In the genomic region with DNA sequence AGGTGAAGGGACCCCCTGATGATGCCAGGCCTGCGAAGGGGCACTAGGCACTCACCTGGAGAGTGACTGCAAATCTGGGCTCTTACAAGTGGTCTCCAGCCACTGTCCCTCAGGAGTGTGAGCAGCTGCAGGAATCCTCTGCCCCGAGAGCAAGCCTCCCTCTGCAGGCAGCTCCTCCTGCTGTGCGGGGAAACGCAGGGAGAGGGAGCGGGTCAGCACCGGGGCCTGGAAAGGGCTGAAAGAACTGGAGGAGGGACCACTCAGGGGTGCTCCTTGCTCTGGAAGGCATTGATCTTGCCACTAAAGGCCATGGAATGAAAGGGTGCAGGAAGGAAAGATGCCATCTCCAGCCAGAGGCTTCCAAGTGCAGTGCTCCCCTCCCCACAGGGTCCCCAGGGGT, we compare ENCODE assay signal across 16 cellular contexts.
DNase-seq lines count a peak whose midpoint lies in the region; ATAC-seq, FAIRE-seq and TF ChIP-seq lines count a peak whose summit lies in the region.
"Had no signal": no experiment of that assay in that cellular context is flagged by ENCODE, and none has a peak within 500 bp of the region (broad histone marks: within the 10 kb centered on the region; RNA-seq: fewer than 3 reads in every experiment).

No MANE protein-coding gene starts in this region.

- H3K36me3 ChIP-seq in Karpas-422 (ENCODE audit: insufficient read depth, low read length): no peaks in the 10 kb centered on the region
- H3K36me3 ChIP-seq in kidney (ENCODE audit: control insufficient read depth in 1 of 2, insufficient read depth in 2 of 2, low read length in 2 of 2): no peaks in the 10 kb centered on the region

- ATAC-seq in HG02973 (IDR thresholded peaks at IDR 0.05; ENCODE audit: unreplicated experiment): no peak
- ATAC-seq: CD8-positive, alpha-beta T cell; HCT116 had no signal

- DNase-seq in Karpas-422 (peak; percentile 23), kidney (peak; percentile 27), posterior vena cava (ENCODE audit: low spot score) (peak; percentile 49), NK-92 (lab: John Stamatoyannopoulos, UW; ENCODE audit: unreplicated experiment) (no peak), islet precursor cell (no peak)
- DNase-seq: Caco-2; CD4-positive, CD25-positive, alpha-beta regulatory T cell; CD8-positive, alpha-beta T cell; DMS153; DND-41; H9 had no signal

- no peak overlapping the region for H3K4me2 ChIP-seq in Karpas-422 (ENCODE audit: low read depth, low read length, poor library complexity, severe bottlenecking)

- H3K27ac ChIP-seq in Karpas-422 (ENCODE audit: low read length) (no peak overlapping the region), kidney (ENCODE audit: low read depth in 2 of 2, low read length in 2 of 2) (no peak overlapping the region)
- H3K27ac ChIP-seq: C4-2B had no signal

- H3K9me3 ChIP-seq in Karpas-422 (ENCODE audit: low read length) (no peaks in the 10 kb centered on the region; the same call in 1 of the 2 replicates), kidney (ENCODE audit: control insufficient read depth in 1 of 2, low read length in 2 of 2) (no peaks in the 10 kb centered on the region)

- H2AFZ ChIP-seq in Karpas-422 (ENCODE audit: low read length): no peak overlapping the region

- TF ChIP-seq CTCF in kidney (IDR thresholded peaks at IDR 0.05; ENCODE audit: borderline replicate concordance, extremely low read depth, insufficient read depth): no peak

- FAIRE-seq in kidney (lab: Jason Lieb, UNC): no peak
- FAIRE-seq: G401.6, GM12892 had no signal

- H4K20me1 ChIP-seq in Karpas-422 (ENCODE audit: insufficient read depth, low read depth, low read length): no peaks in the 10 kb centered on the region

- H3K9ac ChIP-seq in Karpas-422 (ENCODE audit: low read length) (no peak overlapping the region), kidney (ENCODE audit: low read length in 2 of 2) (no peak overlapping the region)

- H3K9me2 ChIP-seq in Karpas-422 (replicated peaks; ENCODE audit: insufficient read depth, low read length): no peaks in the 10 kb centered on the region

- H3K27me3 ChIP-seq in Karpas-422 (ENCODE audit: low read length): no peaks in the 10 kb centered on the region

- no peaks in the 10 kb centered on the region for H3K4me1 ChIP-seq in Karpas-422 (ENCODE audit: low read length)
- H3K4me1 ChIP-seq in kidney (ENCODE audit: control insufficient read depth in 1 of 2, insufficient read depth in 1 of 2, low read depth in 1 of 2, low read length in 2 of 2): no peaks in the 10 kb centered on the region
- H3K4me1 ChIP-seq: Caco-2 had no signal

- intact Hi-C loops in kidney (cut with DNase I) (no loop called here), posterior vena cava (cut with DNase I) (no loop called here)

- H3K4me3 ChIP-seq in Karpas-422 (ENCODE audit: low read length): no peak overlapping the region
- no peak overlapping the region for H3K4me3 ChIP-seq in kidney (ENCODE audit: low read length in 2 of 2)

- no peaks in the 10 kb centered on the region for H3K79me2 ChIP-seq in Karpas-422 (ENCODE audit: low read length)

Comparison
In these comparisons a context has a peak if more than half of its experiments do, and no peak if none do; other contexts are left out.
1. DNase-seq: peak in Karpas-422 (single experiment), kidney (single experiment) and posterior vena cava (single experiment); none in NK-92 (single experiment) and islet precursor cell (single experiment).